Comparison of ENCODE assay signal across 9 cellular contexts in genomic region chr1:33099290-33100118, GRCh38. TPM values are rescaled to one million over a fixed set of nuclear protein-coding genes. Genes with fewer than 3 reads are reported as not detected.
DNase-seq lines count a peak whose midpoint lies in the region; ATAC-seq and TF ChIP-seq lines count a peak whose summit lies in the region.
"Had no signal": no experiment of that assay in that cellular context is flagged by ENCODE, and none has a peak within 500 bp of the region (broad histone marks: within the 10 kb centered on the region; RNA-seq: fewer than 3 reads in every experiment).

No MANE protein-coding gene starts in this region.

- H3K27ac Mint-ChIP-seq in immature natural killer cell, result peak overlapping the region; percentile 97 to 99 (median 98)

- POLR2A ChIA-PET in RWPE1 (lab: Yijun Ruan, JAX; ENCODE audit: low non-redundant PET), result interaction anchor here (0.6 kb wide), 2 partner anchors 156 to 191 kb away, joined by 3 to 4 read pairs; no protein-coding TSS in a partner anchor

- H3K27ac ChIP-seq in RWPE1, result peak overlapping the region; percentile 82
- H3K27ac ChIP-seq: adrenal gland had no signal

- CTCF ChIA-PET in RWPE1 (lab: Yijun Ruan, JAX), result interaction anchor here (0.6 to 0.8 kb wide), 2 partner anchors 212 to 372 kb away, joined by 3 to 6 read pairs; no protein-coding TSS in a partner anchor

- peak overlapping the region; percentile 84 to 94 (median 88) for H3K4me3 Mint-ChIP-seq in immature natural killer cell

- no peaks in the 10 kb centered on the region for H3K9me3 Mint-ChIP-seq in immature natural killer cell

- H3K4me1 Mint-ChIP-seq in immature natural killer cell, result peaks cover 76 to 82% of the 10 kb centered on the region in 2 donors

- no peak for TF ChIP-seq CTCF in RWPE1 (conservative IDR thresholded peaks at IDR 0.05; ENCODE audit: low read depth)

- peaks cover 0 to 13% (median 0%) of the 10 kb centered on the region in 3 donors for H3K36me3 Mint-ChIP-seq in immature natural killer cell

- H3K27me3 Mint-ChIP-seq in immature natural killer cell (ENCODE audit: low read depth in 3 of 3), result peaks cover 0 to 4% (median 4%) of the 10 kb centered on the region in 3 donors

- DNase-seq in GDM1 (lab: John Stamatoyannopoulos, UW) (peak; percentile 96), RWPE1 (ENCODE audit: low spot score) (peak; percentile 94), immature natural killer cell (peak; percentile 85 to 88 (median 87)), superior temporal gyrus (ENCODE audit: extremely low spot score) (no peak), SHP77 treated with DMSO at 0.1 percent for 48 hours (lab: John Stamatoyannopoulos, UW) (no peak)
- peak; percentile 84 for DNase-seq in activated effector memory CD4-positive, alpha-beta T cell treated with anti-CD3 and anti-CD28 coated beads, Interleukin-2, amount 50 U/mL, for 16 hours
- DNase-seq in stimulated activated CD8-positive, alpha-beta memory T cell treated with anti-CD3 and anti-CD28 coated beads, Interleukin-15, amount 100 ng/mL, for 4 hours (ENCODE audit: low read depth in 2 of 2), result peak; percentile 32 to 41

- ATAC-seq in HG02852 (IDR thresholded peaks at IDR 0.05; ENCODE audit: unreplicated experiment), result peak; percentile 59

RNA-seq across cellular contexts. Expression of gene AZIN2, which starts 18.6 kb away (rescaled TPM):
- 1 to 10 TPM; 1.6 to 2.9 (median 1.8) TPM for polyA plus RNA-seq in immature natural killer cell

Comparison
In these comparisons a context has a peak if more than half of its experiments do, and no peak if none do; other contexts are left out.
1. DNase-seq: peak in GDM1 (single experiment), RWPE1 (single experiment), activated effector memory CD4-positive, alpha-beta T cell treated with anti-CD3 and anti-CD28 coated beads, Interleukin-2, amount 50 U/mL, for 16 hours (single experiment), immature natural killer cell (3 of 3) and stimulated activated CD8-positive, alpha-beta memory T cell treated with anti-CD3 and anti-CD28 coated beads, Interleukin-15, amount 100 ng/mL, for 4 hours (2 of 2); none in superior temporal gyrus (single experiment) and SHP77 treated with DMSO at 0.1 percent for 48 hours (single experiment).